In the genomic region with DNA sequence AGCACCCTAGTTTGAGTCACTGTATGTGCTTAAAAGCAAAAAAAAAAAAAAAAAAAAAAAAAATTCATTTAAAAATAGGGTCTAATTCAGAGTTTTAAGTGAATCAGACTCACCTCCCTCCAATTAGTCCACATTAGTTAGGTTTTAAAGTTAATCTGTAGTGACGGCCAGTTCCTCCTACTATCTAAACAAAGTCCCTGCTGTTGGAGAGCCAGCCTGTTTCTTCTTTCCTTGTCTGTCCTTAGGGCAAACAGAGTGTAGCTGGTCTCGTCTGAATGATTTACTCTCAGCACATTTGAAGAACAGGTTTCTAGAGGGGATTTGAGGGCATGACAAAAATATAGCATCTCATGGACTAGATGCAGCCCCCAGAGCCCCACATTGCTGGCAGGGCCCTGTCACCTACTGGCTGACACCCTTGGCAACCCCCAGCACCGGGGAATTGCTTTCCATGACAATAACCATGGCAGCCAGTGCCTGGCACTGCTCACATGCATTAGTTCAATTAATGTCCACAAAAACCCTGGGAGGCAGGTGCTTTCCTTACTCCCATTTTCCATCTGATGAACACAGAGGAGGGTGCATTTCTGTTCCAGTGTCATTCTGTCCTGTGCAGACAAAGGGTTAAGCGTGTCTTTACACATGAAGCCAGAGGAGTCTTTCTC, we compare ENCODE assay signal across 29 cellular contexts.
DNase-seq lines count a peak whose midpoint lies in the region; ATAC-seq and TF ChIP-seq lines count a peak whose summit lies in the region.
"Had no signal": no experiment of that assay in that cellular context is flagged by ENCODE, and none has a peak within 500 bp of the region (broad histone marks: within the 10 kb centered on the region; RNA-seq: fewer than 3 reads in every experiment).

No MANE protein-coding gene starts in this region.

- H3K27me3 ChIP-seq in BLaER1 treated with 17β-estradiol and CSF1 and Interleukin-3, amounts not matched to agents 10 nM and 100 nM: no peaks in the 10 kb centered on the region
- H3K27me3 ChIP-seq: heart left ventricle, neural progenitor cell, suprapubic skin, upper lobe of right lung had no signal

- peaks cover 13% of the 10 kb centered on the region for H3K36me3 Mint-ChIP-seq in IgD-negative memory B cell
- H3K36me3 Mint-ChIP-seq in T-helper 17 cell (ENCODE audit: low read depth): peaks cover 3% of the 10 kb centered on the region
- H3K36me3 Mint-ChIP-seq in nephron progenitor cell (ENCODE audit: low read depth): peaks cover 5% of the 10 kb centered on the region

- H3K27ac Mint-ChIP-seq in IgD-negative memory B cell (peak overlapping the region in 2 of 3 donors; percentile 46 to 69), T-helper 17 cell (peak overlapping the region; percentile 14), nephron progenitor cell (peak overlapping the region; percentile 44)
- H3K27ac Mint-ChIP-seq: activated CD8-positive, alpha-beta T cell treated with anti-CD3 and anti-CD28 coated beads for 36 hours; activated naive CD4-positive, alpha-beta T cell treated with anti-CD3 and anti-CD28 coated beads, Interleukin-2, amount 50 U/mL, for 24 hours; activated T-helper 17 cell treated with anti-CD3 and anti-CD28 coated beads, Interleukin-2, amount 50 U/mL, for 72 hours; CD8-positive, alpha-beta T cell; neural progenitor cell; T-helper 1 cell treated with Interleukin-12 subunit alpha and Interleukin-12 subunit beta and Interleukin-4 antibody, amounts not matched to agents 30 μg/mL and 1 μg/mL, for 36 hours had no signal

- H3K9me3 Mint-ChIP-seq in IgD-negative memory B cell (peaks cover 0 to 2% (median 0%) of the 10 kb centered on the region in 3 donors), nephron progenitor cell (no peaks in the 10 kb centered on the region)
- H3K9me3 Mint-ChIP-seq: activated CD8-positive, alpha-beta T cell treated with anti-CD3 and anti-CD28 coated beads for 36 hours; activated naive CD4-positive, alpha-beta T cell treated with anti-CD3 and anti-CD28 coated beads, Interleukin-2, amount 50 U/mL, for 24 hours; activated T-helper 17 cell treated with anti-CD3 and anti-CD28 coated beads, Interleukin-2, amount 50 U/mL, for 72 hours; CD8-positive, alpha-beta T cell; neural progenitor cell; stimulated activated effector memory CD8-positive, alpha-beta T cell treated with anti-CD3 and anti-CD28 coated beads, Interleukin-12 subunit alpha, Interleukin-12 subunit beta, amount 100 ng/mL, for 72 hours; T-helper 1 cell treated with Interleukin-12 subunit alpha and Interleukin-12 subunit beta and Interleukin-4 antibody, amounts not matched to agents 30 μg/mL and 1 μg/mL, for 36 hours had no signal

- peaks cover 12 to 50% (median 34%) of the 10 kb centered on the region in 10 experiments for H3K4me1 ChIP-seq in BLaER1 treated with 17β-estradiol and CSF1 and Interleukin-3, amounts not matched to agents 10 nM and 100 nM

- H3K4me3 Mint-ChIP-seq in IgD-negative memory B cell (peak overlapping the region in 1 of 4 donors; percentile 21), T-helper 17 cell (no peak overlapping the region), nephron progenitor cell (no peak overlapping the region)
- H3K4me3 Mint-ChIP-seq: activated CD8-positive, alpha-beta T cell treated with anti-CD3 and anti-CD28 coated beads for 36 hours; activated naive CD4-positive, alpha-beta T cell treated with anti-CD3 and anti-CD28 coated beads, Interleukin-2, amount 50 U/mL, for 24 hours; activated T-helper 17 cell treated with anti-CD3 and anti-CD28 coated beads, Interleukin-2, amount 50 U/mL, for 72 hours; CD8-positive, alpha-beta T cell; neural progenitor cell; stimulated activated effector memory CD8-positive, alpha-beta T cell treated with anti-CD3 and anti-CD28 coated beads, Interleukin-12 subunit alpha, Interleukin-12 subunit beta, amount 100 ng/mL, for 72 hours; T-helper 1 cell treated with Interleukin-12 subunit alpha and Interleukin-12 subunit beta and Interleukin-4 antibody, amounts not matched to agents 30 μg/mL and 1 μg/mL, for 36 hours had no signal

- no peak for TF ChIP-seq CTCF in nephron progenitor cell (IDR thresholded peaks at IDR 0.05)

- peak overlapping the region in 7 of 11 experiments; percentile 13 to 46 (median 23); a peak in 8 of 22 replicates for H3K4me2 ChIP-seq in BLaER1 treated with 17β-estradiol and CSF1 and Interleukin-3, amounts not matched to agents 10 nM and 100 nM
- H3K4me2 ChIP-seq: neural progenitor cell had no signal

- H3K4me3 ChIP-seq in BLaER1 treated with 17β-estradiol and CSF1 and Interleukin-3, amounts not matched to agents 10 nM and 100 nM: no peak overlapping the region
- H3K4me3 ChIP-seq: heart left ventricle, lung, neural progenitor cell, suprapubic skin, upper lobe of right lung had no signal

- ATAC-seq in T-helper 17 cell (no peak), GM19395 (IDR thresholded peaks at IDR 0.05; ENCODE audit: unreplicated experiment) (no peak)
- ATAC-seq: activated CD8-positive, alpha-beta T cell treated with anti-CD3 and anti-CD28 coated beads for 36 hours; activated T-helper 17 cell treated with anti-CD3 and anti-CD28 coated beads, Interleukin-2, amount 50 U/mL, for 72 hours; CD8-positive, alpha-beta T cell; esophagus mucosa; heart left ventricle; sciatic nerve; stimulated activated effector memory CD8-positive, alpha-beta T cell treated with anti-CD3 and anti-CD28 coated beads, Interleukin-12 subunit alpha, Interleukin-12 subunit beta, amount 100 ng/mL, for 72 hours; upper lobe of right lung had no signal

- H3K27ac ChIP-seq in BLaER1 treated with 17β-estradiol and CSF1 and Interleukin-3, amounts not matched to agents 10 nM and 100 nM: no peak overlapping the region
- H3K27ac ChIP-seq: heart left ventricle, neural progenitor cell, RWPE1, suprapubic skin, upper lobe of right lung had no signal

- DNase-seq in T-helper 17 cell (no peak), nephron progenitor cell (no peak), DMS79 treated with DMSO at 0.1 percent for 48 hours (lab: John Stamatoyannopoulos, UW) (no peak)
- no peak for DNase-seq in effector CD4-positive, alpha-beta T cell
- DNase-seq: activated CD8-positive, alpha-beta T cell treated with anti-CD3 and anti-CD28 coated beads for 36 hours; amygdala; CD8-positive, alpha-beta T cell; DMS 273 treated with DMSO at 0.1 percent for 48 hours; foreskin fibroblast; heart left ventricle; NCI-H2171; NCI-H526 treated with DMSO at 0.1 percent for 48 hours; posterior cingulate gyrus; stimulated activated CD4-positive, alpha-beta T cell treated with anti-CD3 and anti-CD28 coated beads, Interleukin-12 subunit alpha, Interleukin-12 subunit beta, amount 100 ng/mL, for 4 hours; stimulated activated CD4-positive, alpha-beta T cell treated with anti-CD3 and anti-CD28 coated beads, Interleukin-4, amount 100 ng/mL, for 24 hours; upper lobe of right lung had no signal

- no peak overlapping the region for H3K9ac ChIP-seq in BLaER1 treated with 17β-estradiol and CSF1 and Interleukin-3, amounts not matched to agents 10 nM and 100 nM
- H3K9ac ChIP-seq: neural progenitor cell had no signal

- no peaks in the 10 kb centered on the region; a peak in 1 of 22 replicates for H4K20me1 ChIP-seq in BLaER1 treated with 17β-estradiol and CSF1 and Interleukin-3, amounts not matched to agents 10 nM and 100 nM

- H3K27me3 Mint-ChIP-seq in IgD-negative memory B cell: no peaks in the 10 kb centered on the region
- H3K27me3 Mint-ChIP-seq in T-helper 17 cell: no peaks in the 10 kb centered on the region
- H3K27me3 Mint-ChIP-seq in nephron progenitor cell (ENCODE audit: low read depth, poor library complexity): no peaks in the 10 kb centered on the region
- H3K27me3 Mint-ChIP-seq: activated CD8-positive, alpha-beta T cell treated with anti-CD3 and anti-CD28 coated beads for 36 hours; activated naive CD4-positive, alpha-beta T cell treated with anti-CD3 and anti-CD28 coated beads, Interleukin-2, amount 50 U/mL, for 24 hours; activated T-helper 17 cell treated with anti-CD3 and anti-CD28 coated beads, Interleukin-2, amount 50 U/mL, for 72 hours had no signal

- peaks cover 0 to 43% (median 0%) of the 10 kb centered on the region in 11 experiments; a peak in 7 of 22 replicates for H3K36me3 ChIP-seq in BLaER1 treated with 17β-estradiol and CSF1 and Interleukin-3, amounts not matched to agents 10 nM and 100 nM
- H3K36me3 ChIP-seq: neural progenitor cell, suprapubic skin, upper lobe of right lung had no signal

- H3K4me1 Mint-ChIP-seq in IgD-negative memory B cell: peaks cover 23 to 28% (median 25%) of the 10 kb centered on the region in 3 donors
- H3K4me1 Mint-ChIP-seq in T-helper 17 cell: peaks cover 30% of the 10 kb centered on the region
- H3K4me1 Mint-ChIP-seq in nephron progenitor cell: peaks cover 81% of the 10 kb centered on the region

- no peaks in the 10 kb centered on the region for H3K9me3 ChIP-seq in BLaER1 treated with 17β-estradiol and CSF1 and Interleukin-3, amounts not matched to agents 10 nM and 100 nM (replicated peaks in 1 of 11)
- no peaks in the 10 kb centered on the region for H3K9me3 ChIP-seq in T-helper 17 cell (ENCODE audit: control insufficient read depth, low read length, poor library complexity, severe bottlenecking)
- H3K9me3 ChIP-seq: heart left ventricle, suprapubic skin, upper lobe of right lung had no signal
